Comparison of ENCODE assay signal across 14 cellular contexts in the genomic region with DNA sequence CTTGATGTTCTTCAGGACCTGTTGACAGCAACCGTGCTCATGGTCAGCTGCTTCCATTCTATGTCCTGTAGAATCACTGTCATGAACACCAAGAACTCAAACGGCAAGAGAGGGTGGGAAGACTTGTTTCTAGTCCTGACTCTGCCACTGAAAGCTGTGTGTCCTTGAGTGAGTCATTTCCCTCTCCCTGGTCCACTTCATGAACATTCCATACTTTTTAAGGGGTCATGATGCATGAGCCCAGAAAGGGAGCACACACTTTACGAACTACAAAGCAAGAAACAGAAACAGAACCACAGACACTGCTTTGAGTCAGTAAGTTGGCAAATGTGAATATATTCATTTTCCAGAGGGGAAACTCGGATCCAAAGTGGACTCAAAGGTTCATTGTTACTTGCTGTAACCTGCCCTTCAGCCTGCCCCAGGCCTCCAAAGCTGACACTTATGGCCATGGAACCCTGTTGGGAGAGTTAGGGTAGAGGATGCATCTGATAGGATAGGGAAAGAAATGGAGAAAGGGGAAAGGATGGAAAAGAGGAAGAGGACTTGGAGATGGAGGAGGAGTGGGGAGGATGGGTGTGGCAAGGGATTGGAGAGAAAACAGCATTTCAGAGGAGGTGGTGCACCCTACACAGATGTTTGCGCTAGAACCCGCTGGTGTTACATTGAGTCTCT.
A peak's percentile ranks its signal among the peaks of the same experiment; 100 is the strongest.
DNase-seq lines count a peak whose midpoint lies in the region; ATAC-seq and TF ChIP-seq lines count a peak whose summit lies in the region.
"Had no signal": no experiment of that assay in that cellular context is flagged by ENCODE, and none has a peak within 500 bp of the region (broad histone marks: within the 10 kb centered on the region; RNA-seq: fewer than 3 reads in every experiment).

No MANE protein-coding gene starts in this region.

- 87% methylated on average over 6 of the region's 6 CpGs for WGBS in mesenchymal stem cell

- no peak overlapping the region for H2AFZ ChIP-seq in mesenchymal stem cell (ENCODE audit: low read depth, low read length)

- no peak overlapping the region for H3K4me3 ChIP-seq in breast epithelium
- H3K4me3 ChIP-seq in mesenchymal stem cell (ENCODE audit: insufficient read depth in 1 of 2, low read depth in 1 of 2, low read length in 2 of 2), result no peak overlapping the region
- H3K4me3 ChIP-seq: sigmoid colon, SJSA1, vagina had no signal

- no peak overlapping the region for H4K91ac ChIP-seq in mesenchymal stem cell (ENCODE audit: low read length)

- ATAC-seq in HG02870 (IDR thresholded peaks at IDR 0.05; ENCODE audit: unreplicated experiment) (no peak), HG02678 (IDR thresholded peaks at IDR 0.05; ENCODE audit: unreplicated experiment) (no peak)

- no peak overlapping the region for H4K8ac ChIP-seq in mesenchymal stem cell (ENCODE audit: low read length)

- H2BK5ac ChIP-seq in mesenchymal stem cell (ENCODE audit: low read depth, low read length, poor library complexity, severe bottlenecking), result no peak overlapping the region

- H3K79me1 ChIP-seq in mesenchymal stem cell (replicated peaks; ENCODE audit: low read length, poor library complexity, severe bottlenecking), result peaks cover 19% of the 10 kb centered on the region

- intact Hi-C loops in breast epithelium (cut with DNase I; ENCODE audit: low total_unique reads), result no loop called here

- no peak overlapping the region for H2AK5ac ChIP-seq in mesenchymal stem cell (ENCODE audit: low read length, severe bottlenecking)

- H2BK12ac ChIP-seq in mesenchymal stem cell (ENCODE audit: low read length in 2 of 2), result peak overlapping the region in 1 of 2 experiments; percentile 25

- H3K36me3 ChIP-seq in KOPT-K1 (ENCODE audit: insufficient read depth, low read length) (no peaks in the 10 kb centered on the region), breast epithelium (no peaks in the 10 kb centered on the region), mesenchymal stem cell (ENCODE audit: control insufficient read depth in 1 of 2, insufficient read depth in 2 of 2, low read depth in 1 of 2, low read length in 2 of 2) (peaks cover 15 to 16% of the 10 kb centered on the region in 2 experiments)
- H3K36me3 ChIP-seq: WERI-Rb-1 had no signal

- no peak overlapping the region for H3K4ac ChIP-seq in mesenchymal stem cell (ENCODE audit: low read depth in 1 of 2, low read length in 2 of 2)

- no peak for TF ChIP-seq POLR2A in breast epithelium (IDR thresholded peaks at IDR 0.05)

- peak overlapping the region; percentile 26 for H3K27ac ChIP-seq in KOPT-K1 (ENCODE audit: low read depth, low read length, poor library complexity, severe bottlenecking)
- H3K27ac ChIP-seq in breast epithelium, result peak overlapping the region; percentile 8 to 88
- no peak overlapping the region for H3K27ac ChIP-seq in mesenchymal stem cell (ENCODE audit: low read length, poor library complexity, severe bottlenecking)
- H3K27ac ChIP-seq: SJSA1, WERI-Rb-1 had no signal

- no peak overlapping the region for H3K9ac ChIP-seq in mesenchymal stem cell (ENCODE audit: low read length)

- DNase-seq in AG08395 (ENCODE audit: low spot score), result peak; percentile 29
- no peak for DNase-seq in breast epithelium (ENCODE audit: low spot score in 2 of 2)
- DNase-seq in mesenchymal stem cell, result peak; percentile 44
- no peak for DNase-seq in NCI-H2029 (lab: John Stamatoyannopoulos, UW)
- DNase-seq in NOMO-1 treated with dmso at 0.1 percent for 144 hours (lab: John Stamatoyannopoulos, UW; ENCODE audit: unreplicated experiment), result no peak
- DNase-seq: DMS53, NCI-H1092 treated with DMSO at 0.1 percent for 48 hours, sigmoid colon, WERI-Rb-1 had no signal

- no peak overlapping the region for H3K4me2 ChIP-seq in mesenchymal stem cell (ENCODE audit: low read length, poor library complexity, severe bottlenecking)

- H2BK15ac ChIP-seq in mesenchymal stem cell (ENCODE audit: low read depth, poor library complexity, severe bottlenecking), result no peak overlapping the region

- H2BK120ac ChIP-seq in mesenchymal stem cell (ENCODE audit: low read depth, low read length), result no peak overlapping the region

- no peak overlapping the region for H3K18ac ChIP-seq in mesenchymal stem cell (ENCODE audit: low read depth in 1 of 2, low read length in 2 of 2)

- no peak overlapping the region for H3K14ac ChIP-seq in mesenchymal stem cell (ENCODE audit: low read length in 2 of 2)

- no peaks in the 10 kb centered on the region for H3K27me3 ChIP-seq in breast epithelium
- H3K27me3 ChIP-seq in mesenchymal stem cell (ENCODE audit: control insufficient read depth in 1 of 2, insufficient read depth in 1 of 2, low read length in 2 of 2), result no peaks in the 10 kb centered on the region
- H3K27me3 ChIP-seq: sigmoid colon, SJSA1, vagina had no signal

- TF ChIP-seq CTCF in breast epithelium (IDR thresholded peaks at IDR 0.05), result no peak

- H3K9me3 ChIP-seq in KOPT-K1 (ENCODE audit: insufficient read depth, low read length, poor library complexity, severe bottlenecking) (no peaks in the 10 kb centered on the region), breast epithelium (no peaks in the 10 kb centered on the region), mesenchymal stem cell (ENCODE audit: control insufficient read depth, low read length) (no peaks in the 10 kb centered on the region)
- H3K9me3 ChIP-seq: sigmoid colon, SJSA1, vagina had no signal

- no peak overlapping the region for H3K23ac ChIP-seq in mesenchymal stem cell (ENCODE audit: low read length in 2 of 2)

- H3K4me1 ChIP-seq in breast epithelium (peaks cover 4 to 14% of the 10 kb centered on the region in 2 donors), mesenchymal stem cell (ENCODE audit: control insufficient read depth, insufficient read depth, low read depth, low read length) (peaks cover 7% of the 10 kb centered on the region)

Comparison
In these comparisons a context has a peak if more than half of its experiments do, and no peak if none do; other contexts are left out.
1. DNase-seq: peak in AG08395 (single experiment) and mesenchymal stem cell (single experiment); none in breast epithelium (0 of 2), NCI-H2029 (single experiment) and NOMO-1 treated with dmso at 0.1 percent for 144 hours (single experiment).